Comparison of ENCODE assay signal across 1 cellular context in the genomic region with DNA sequence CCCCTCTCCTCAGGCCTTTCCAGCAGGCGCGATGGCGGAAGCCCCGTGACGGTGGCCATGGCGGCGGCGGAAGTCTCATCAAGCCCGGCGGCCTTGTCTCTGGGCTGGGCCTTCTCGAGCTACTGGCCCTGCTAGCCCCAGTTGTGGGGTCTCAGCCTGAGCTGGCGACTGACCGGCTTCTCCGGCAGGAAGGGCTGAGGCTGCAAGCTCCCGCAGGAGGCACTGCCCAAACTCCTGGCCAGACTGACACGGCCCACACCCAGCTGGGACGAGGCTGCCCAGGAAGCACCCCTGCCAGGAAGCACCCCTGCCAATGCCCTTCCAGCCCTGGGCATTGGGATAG.
TF ChIP-seq lines count a peak whose summit lies in the region.

No MANE protein-coding gene starts in this region.

TF ChIP-seq in A549, 52 proteins besides CTCF, POLR2A, EP300 and RAD21 (continued from another document):
- TF ChIP-seq, protein P1, sequence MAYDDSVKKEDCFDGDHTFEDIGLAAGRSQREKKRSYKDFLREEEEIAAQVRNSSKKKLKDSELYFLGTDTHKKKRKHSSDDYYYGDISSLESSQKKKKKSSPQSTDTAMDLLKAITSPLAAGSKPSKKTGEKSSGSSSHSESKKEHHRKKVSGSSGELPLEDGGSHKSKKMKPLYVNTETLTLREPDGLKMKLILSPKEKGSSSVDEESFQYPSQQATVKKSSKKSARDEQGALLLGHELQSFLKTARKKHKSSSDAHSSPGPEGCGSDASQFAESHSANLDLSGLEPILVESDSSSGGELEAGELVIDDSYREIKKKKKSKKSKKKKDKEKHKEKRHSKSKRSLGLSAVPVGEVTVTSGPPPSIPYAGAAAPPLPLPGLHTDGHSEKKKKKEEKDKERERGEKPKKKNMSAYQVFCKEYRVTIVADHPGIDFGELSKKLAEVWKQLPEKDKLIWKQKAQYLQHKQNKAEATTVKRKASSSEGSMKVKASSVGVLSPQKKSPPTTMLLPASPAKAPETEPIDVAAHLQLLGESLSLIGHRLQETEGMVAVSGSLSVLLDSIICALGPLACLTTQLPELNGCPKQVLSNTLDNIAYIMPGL (CRISPR knock-in tag; IDR thresholded peaks at IDR 0.05; ENCODE audit: borderline replicate concordance): no peak
- no peak for TF ChIP-seq TP53 (CRISPR knock-in tag; IDR thresholded peaks at IDR 0.05)
- TF ChIP-seq KDM1A (IDR thresholded peaks at IDR 0.05; ENCODE audit: low read depth): no peak
